In genomic region chr9:4508246-4508906, GRCh38 we compare ENCODE assay signal across 18 cellular contexts. TPM values are rescaled to one million over a fixed set of nuclear protein-coding genes. Genes with fewer than 3 reads are reported as not detected.
DNase-seq lines count a peak whose midpoint lies in the region; ATAC-seq and TF ChIP-seq lines count a peak whose summit lies in the region.
"Had no signal": no experiment of that assay in that cellular context is flagged by ENCODE, and none has a peak within 500 bp of the region (broad histone marks: within the 10 kb centered on the region; RNA-seq: fewer than 3 reads in every experiment).

No MANE protein-coding gene starts in this region.

- no peak overlapping the region for H2BK120ac ChIP-seq in H9 (ENCODE audit: low read depth, low read length, poor library complexity, severe bottlenecking)

- H3K36me3 ChIP-seq in SK-N-SH (replicated peaks in 1 of 2; ENCODE audit: control insufficient read depth in 1 of 2, insufficient read depth in 2 of 2, low read length in 1 of 2) (no peaks in the 10 kb centered on the region), rectal smooth muscle tissue (ENCODE audit: control insufficient read depth, insufficient read depth, low read length) (no peaks in the 10 kb centered on the region)
- H3K36me3 ChIP-seq: esophagus squamous epithelium, ovary had no signal

- no peaks in the 10 kb centered on the region for H3K23me2 ChIP-seq in H9 (ENCODE audit: insufficient read length, low read depth, low read length, poor library complexity, severe bottlenecking)

- H4K8ac ChIP-seq in H9 (replicated peaks; ENCODE audit: insufficient read length, low read depth, low read length), result no peak overlapping the region

- DNase-seq in GM03348 (ENCODE audit: low spot score) (peak; percentile 63), SK-N-SH (no peak), fibroblast of pulmonary artery (ENCODE audit: low read depth) (peak; percentile 21), T1000 (lab: John Stamatoyannopoulos, UW) (no peak), NCI-H2029 treated with DMSO at 0.1 percent for 48 hours (lab: John Stamatoyannopoulos, UW) (no peak), H9 (no peak)
- DNase-seq: activated CD4-positive, alpha-beta T cell treated with anti-CD3 and anti-CD28 coated beads, Interleukin-2, amount 10 ng/mL, durations not matched to agents 24 days and 14 days; activated effector memory CD4-positive, alpha-beta T cell treated with Interleukin-2 at 50 U/mL for 16 hours; esophagus squamous epithelium; GOT3; left ventricle myocardium superior; NCI-H1694; ovary; stimulated activated CD4-positive, alpha-beta T cell treated with anti-CD3 and anti-CD28 coated beads, Interleukin-2, amount 100 ng/mL, for 48 hours; T-cell had no signal

- no peak overlapping the region for H3K14ac ChIP-seq in H9 (ENCODE audit: insufficient read depth, low read length)

- H3K23ac ChIP-seq in H9 (ENCODE audit: insufficient read length, low read depth, low read length), result no peak overlapping the region

- peaks cover 12 to 15% of the 10 kb centered on the region in 2 experiments for H3K4me1 Mint-ChIP-seq in H9
- H3K4me1 Mint-ChIP-seq: activated CD4-positive, alpha-beta T cell treated with anti-CD3 and anti-CD28 coated beads, Interleukin-2, amount 10 ng/mL, durations not matched to agents 24 days and 14 days; T-cell had no signal

- H3K27me3 ChIP-seq in SK-N-SH (ENCODE audit: insufficient read depth) (no peaks in the 10 kb centered on the region), rectal smooth muscle tissue (ENCODE audit: control insufficient read depth, insufficient read depth, low read length) (no peaks in the 10 kb centered on the region), H9 (ENCODE audit: insufficient read depth, low read length) (no peaks in the 10 kb centered on the region)
- H3K27me3 ChIP-seq: esophagus squamous epithelium, ovary had no signal

- TF ChIP-seq CTCF in SK-N-SH (IDR thresholded peaks at IDR 0.05), result no peak
- TF ChIP-seq CTCF in fibroblast of pulmonary artery (IDR thresholded peaks at IDR 0.05; ENCODE audit: low read length, missing control alignments), result no peak
- no peak for TF ChIP-seq CTCF in H9 (conservative IDR thresholded peaks at IDR 0.05)

- no peak overlapping the region for H3T11ph ChIP-seq in H9 (ENCODE audit: low read length)

- no peak overlapping the region for H2BK5ac ChIP-seq in H9 (ENCODE audit: insufficient read length, low read length)

- H2BK12ac ChIP-seq in H9 (ENCODE audit: insufficient read length, low read depth, low read length), result no peak overlapping the region

- H3K27ac Mint-ChIP-seq in H9, result no peak overlapping the region
- H3K27ac Mint-ChIP-seq: activated CD4-positive, alpha-beta T cell treated with anti-CD3 and anti-CD28 coated beads, Interleukin-2, amount 10 ng/mL, durations not matched to agents 24 days and 14 days; T-cell had no signal

- CTCF ChIA-PET in SK-N-SH (lab: Yijun Ruan, JAX), result no interaction called here

- H3K4me3 Mint-ChIP-seq in H9, result no peak overlapping the region
- H3K4me3 Mint-ChIP-seq: activated CD4-positive, alpha-beta T cell treated with anti-CD3 and anti-CD28 coated beads, Interleukin-2, amount 10 ng/mL, durations not matched to agents 24 days and 14 days; stimulated activated naive CD8-positive, alpha-beta T cell treated with anti-CD3 and anti-CD28 coated beads, Interleukin-15, Interleukin-2, amounts not matched to agents 100 ng/mL and 50 ng/mL, for 24 hours; T-cell had no signal

- H4K20me1 ChIP-seq in SK-N-SH (ENCODE audit: insufficient read depth) (no peaks in the 10 kb centered on the region), H9 (ENCODE audit: control insufficient read depth, insufficient read depth, insufficient read length) (no peaks in the 10 kb centered on the region)

- peaks cover 0 to 6% of the 10 kb centered on the region in 2 experiments; a peak in 2 of 4 replicates for H3K4me1 ChIP-seq in SK-N-SH (ENCODE audit: control insufficient read depth in 1 of 2, insufficient read depth in 2 of 2, low read depth in 1 of 2, low read length in 1 of 2)
- H3K4me1 ChIP-seq in rectal smooth muscle tissue (ENCODE audit: control insufficient read depth, insufficient read depth, low read length), result peaks cover 10% of the 10 kb centered on the region
- H3K4me1 ChIP-seq in H9 (ENCODE audit: insufficient read depth, low read length), result no peaks in the 10 kb centered on the region; the same call in 1 of the 2 replicates
- H3K4me1 ChIP-seq: esophagus squamous epithelium had no signal

- no peak overlapping the region for H3K18ac ChIP-seq in H9 (ENCODE audit: insufficient read length, low read depth, low read length)

- H2BK20ac ChIP-seq in H9 (ENCODE audit: low read depth, low read length, poor library complexity, severe bottlenecking), result no peak overlapping the region

- no peak overlapping the region for H4K5ac ChIP-seq in H9 (ENCODE audit: insufficient read length, low read depth, low read length)

- peaks cover under 1% of the 10 kb centered on the region for H3K27me3 Mint-ChIP-seq in H9 (ENCODE audit: low read depth)
- H3K27me3 Mint-ChIP-seq: stimulated activated naive CD8-positive, alpha-beta T cell treated with anti-CD3 and anti-CD28 coated beads, Interleukin-15, Interleukin-2, amounts not matched to agents 100 ng/mL and 50 ng/mL, for 24 hours; T-cell had no signal

- no peak overlapping the region for H2BK15ac ChIP-seq in H9 (ENCODE audit: low read depth, low read length)

- no peak for ATAC-seq in GM21717 (IDR thresholded peaks at IDR 0.05; ENCODE audit: unreplicated experiment)
- ATAC-seq: left ventricle myocardium superior, T-cell had no signal

- no peak overlapping the region for H4K91ac ChIP-seq in H9 (ENCODE audit: insufficient read length, low read depth, low read length)

- H3K9ac ChIP-seq in SK-N-SH (peak overlapping the region; percentile 60), rectal smooth muscle tissue (ENCODE audit: low read length) (no peak overlapping the region), H9 (ENCODE audit: extremely low read depth, insufficient read length, low read length) (no peak overlapping the region)

- H3K4me2 ChIP-seq in SK-N-SH (peak overlapping the region; percentile 67; the same call in 1 of the 2 replicates), H9 (ENCODE audit: insufficient read depth, insufficient read length, low read length) (no peak overlapping the region)

- H3K27ac ChIP-seq in SK-N-SH (ENCODE audit: low read depth in 2 of 2, low read length in 1 of 2) (peak overlapping the region in 1 of 2 experiments; percentile 77; a peak in 2 of 4 replicates), rectal smooth muscle tissue (ENCODE audit: low read depth, low read length) (peak overlapping the region; percentile 57), H9 (ENCODE audit: insufficient read length, low read depth, low read length) (no peak overlapping the region)
- H3K27ac ChIP-seq: esophagus squamous epithelium, ovary had no signal

- no peaks in the 10 kb centered on the region for H3K9me2 ChIP-seq in SK-N-SH

- H3K79me2 ChIP-seq in SK-N-SH (ENCODE audit: insufficient read depth) (no peaks in the 10 kb centered on the region), H9 (ENCODE audit: insufficient read depth, low read length) (no peaks in the 10 kb centered on the region)

- no peak overlapping the region for H3K56ac ChIP-seq in H9 (ENCODE audit: insufficient read length, low read depth, low read length)

- peaks cover 0 to 4% of the 10 kb centered on the region in 2 experiments; a peak in 2 of 5 replicates for H3K9me3 Mint-ChIP-seq in H9
- H3K9me3 Mint-ChIP-seq: stimulated activated naive CD8-positive, alpha-beta T cell treated with anti-CD3 and anti-CD28 coated beads, Interleukin-15, Interleukin-2, amounts not matched to agents 100 ng/mL and 50 ng/mL, for 24 hours; T-cell had no signal

- POLR2A ChIA-PET in SK-N-SH (lab: Yijun Ruan, JAX), result interaction anchor here (0.5 kb wide), 1 partner anchor 14 kb away, joined by 3 read pairs; no protein-coding TSS in a partner anchor

- H3K4me3 ChIP-seq in SK-N-SH (ENCODE audit: low read depth in 2 of 2, low read length in 1 of 2) (no peak overlapping the region), fibroblast of pulmonary artery (replicated peaks; ENCODE audit: low read depth, low read length) (no peak overlapping the region), rectal smooth muscle tissue (ENCODE audit: low read length) (no peak overlapping the region)
- H3K4me3 ChIP-seq: esophagus squamous epithelium, ovary had no signal

- TF ChIP-seq RAD21 in SK-N-SH (IDR thresholded peaks at IDR 0.05; ENCODE audit: low read length), result no peak

- H3K9me3 ChIP-seq in SK-N-SH (no peaks in the 10 kb centered on the region), H9 (ENCODE audit: control insufficient read depth, low read depth, low read length) (no peaks in the 10 kb centered on the region)
- H3K9me3 ChIP-seq: esophagus squamous epithelium, ovary had no signal

- no peak overlapping the region for H3K4ac ChIP-seq in H9 (ENCODE audit: low read depth, low read length)

- H3K36me3 Mint-ChIP-seq in H9 (ENCODE audit: insufficient read depth in 1 of 3, low read depth in 3 of 3), result peaks cover 0 to 3% (median 0%) of the 10 kb centered on the region in 3 experiments; a peak in 1 of 7 replicates
- H3K36me3 Mint-ChIP-seq: T-cell had no signal

- H2AK5ac ChIP-seq in H9 (ENCODE audit: insufficient read length, low read length), result no peak overlapping the region

- no peaks in the 10 kb centered on the region for H3K79me1 ChIP-seq in H9 (ENCODE audit: insufficient read depth, low read depth, low read length, poor library complexity, severe bottlenecking)

- no peak overlapping the region for H2AFZ ChIP-seq in SK-N-SH (ENCODE audit: low read depth)
- no peak overlapping the region for H2AFZ ChIP-seq in H9 (ENCODE audit: low read length)

- no peak for TF ChIP-seq EP300 in SK-N-SH (IDR thresholded peaks at IDR 0.05; ENCODE audit: borderline replicate concordance in 1 of 2, low read depth in 1 of 2, low read length in 1 of 2)

- 50% methylated on average over 6 of the region's 7 CpGs for WGBS in SK-N-SH (ENCODE audit: low lambda C conversion rate)
- WGBS in H9 (ENCODE audit: extremely low coverage, insufficient read length, low lambda C conversion rate), result no CpG with 5 or more reads among the region's 7 CpGs

- peaks cover 11% of the 10 kb centered on the region for H3F3A ChIP-seq in SK-N-SH (replicated peaks; ENCODE audit: insufficient read depth)

TF ChIP-seq in SK-N-SH, 30 proteins besides CTCF, POLR2A, EP300 and RAD21 (continues in another document):
- no peak for TF ChIP-seq RFX5 (IDR thresholded peaks at IDR 0.05; ENCODE audit: low read length)
- no peak for TF ChIP-seq FOXJ3 (CRISPR knock-in tag; IDR thresholded peaks at IDR 0.05)
- no peak for TF ChIP-seq SIN3A (IDR thresholded peaks at IDR 0.05; ENCODE audit: borderline replicate concordance, low read depth, low read length)
- TF ChIP-seq TEAD4 (IDR thresholded peaks at IDR 0.05; ENCODE audit: borderline replicate concordance, insufficient read depth), result no peak
- no peak for TF ChIP-seq EZH2phosphoT487 (IDR thresholded peaks at IDR 0.05; ENCODE audit: borderline replicate concordance, low read depth)

RNA-seq across cellular contexts. Expression of gene SLC1A1, which starts 18.1 kb away (rescaled TPM):
- 0.23 and 0.34 TPM in 2 replicates for polyA plus RNA-seq in SK-N-SH (2012; rRNA removed)
- polyA plus RNA-seq in SK-N-SH (2012; cell fraction: cytosol; rRNA removed), result 0.19 and 0.28 TPM in 2 replicates
- 0.25 and 0.46 TPM in 2 replicates for polyA plus RNA-seq in SK-N-SH (2012; cell fraction: nucleus; rRNA removed)
- total RNA-seq in H9 (2021), result 4.2 and 4.7 TPM in 2 replicates
- total RNA-seq: activated CD4-positive, alpha-beta T cell treated with anti-CD3 and anti-CD28 coated beads, Interleukin-2, amount 10 ng/mL, durations not matched to agents 24 days and 14 days had no signal

Comparison
In these comparisons a context has a peak if more than half of its experiments do, and no peak if none do; other contexts are left out.
1. DNase-seq: peak in GM03348 (single experiment) and fibroblast of pulmonary artery (single experiment); none in SK-N-SH (single experiment), T1000 (single experiment), NCI-H2029 treated with DMSO at 0.1 percent for 48 hours (single experiment) and H9 (single experiment).